ENCODE assay signal across 1 cellular context in genomic region chr15:72202801-72203506, GRCh38.
TF ChIP-seq lines count a peak whose summit lies in the region.

No MANE protein-coding gene starts in this region.

TF ChIP-seq in HCT116, 20 proteins besides CTCF, POLR2A, EP300 and RAD21:
- TF ChIP-seq REST (IDR thresholded peaks at IDR 0.05; ENCODE audit: low read depth) (no peak), ZFX (IDR thresholded peaks at IDR 0.05) (no peak), SP1 (IDR thresholded peaks at IDR 0.05; ENCODE audit: low read depth) (no peak), EGR1 (IDR thresholded peaks at IDR 0.05; ENCODE audit: low read depth) (no peak), EZH2phosphoT487 (IDR thresholded peaks at IDR 0.05; ENCODE audit: borderline replicate concordance) (no peak), CBX3 (IDR thresholded peaks at IDR 0.05; ENCODE audit: low read depth) (no peak), JUND (IDR thresholded peaks at IDR 0.05) (no peak), POLR2AphosphoS5 (IDR thresholded peaks at IDR 0.05; ENCODE audit: low read depth, low read length) (no peak; the same call in 1 of the 2 replicates), YY1 (IDR thresholded peaks at IDR 0.05; ENCODE audit: extremely low read depth, insufficient replicate concordance, low read depth, low read length) (no peak), SIN3A (IDR thresholded peaks at IDR 0.05; ENCODE audit: low read depth) (no peak), MAX (IDR thresholded peaks at IDR 0.05) (no peak), TCF7L2 (IDR thresholded peaks at IDR 0.05; ENCODE audit: borderline replicate concordance, extremely low read depth, insufficient read depth, insufficient read length) (no peak), CEBPB (IDR thresholded peaks at IDR 0.05; ENCODE audit: low read depth) (no peak), FOSL1 (IDR thresholded peaks at IDR 0.05; ENCODE audit: low read depth) (no peak), SRF (IDR thresholded peaks at IDR 0.05; ENCODE audit: low read depth) (no peak), ZNF274 (IDR thresholded peaks at IDR 0.05; ENCODE audit: low read depth, low read length) (no peak)
